ENCODE assay signal across 1 cellular context in genomic region chr17:62750502-62751349, GRCh38.
TF ChIP-seq lines count a peak whose summit lies in the region.

No MANE protein-coding gene starts in this region.

TF ChIP-seq in WTC11, 78 proteins besides CTCF, POLR2A, EP300 and RAD21 (continued from another document):
- peak; percentile 73 for TF ChIP-seq PRDM15 (CRISPR knock-in tag; IDR thresholded peaks at IDR 0.05)
